In the genomic region with DNA sequence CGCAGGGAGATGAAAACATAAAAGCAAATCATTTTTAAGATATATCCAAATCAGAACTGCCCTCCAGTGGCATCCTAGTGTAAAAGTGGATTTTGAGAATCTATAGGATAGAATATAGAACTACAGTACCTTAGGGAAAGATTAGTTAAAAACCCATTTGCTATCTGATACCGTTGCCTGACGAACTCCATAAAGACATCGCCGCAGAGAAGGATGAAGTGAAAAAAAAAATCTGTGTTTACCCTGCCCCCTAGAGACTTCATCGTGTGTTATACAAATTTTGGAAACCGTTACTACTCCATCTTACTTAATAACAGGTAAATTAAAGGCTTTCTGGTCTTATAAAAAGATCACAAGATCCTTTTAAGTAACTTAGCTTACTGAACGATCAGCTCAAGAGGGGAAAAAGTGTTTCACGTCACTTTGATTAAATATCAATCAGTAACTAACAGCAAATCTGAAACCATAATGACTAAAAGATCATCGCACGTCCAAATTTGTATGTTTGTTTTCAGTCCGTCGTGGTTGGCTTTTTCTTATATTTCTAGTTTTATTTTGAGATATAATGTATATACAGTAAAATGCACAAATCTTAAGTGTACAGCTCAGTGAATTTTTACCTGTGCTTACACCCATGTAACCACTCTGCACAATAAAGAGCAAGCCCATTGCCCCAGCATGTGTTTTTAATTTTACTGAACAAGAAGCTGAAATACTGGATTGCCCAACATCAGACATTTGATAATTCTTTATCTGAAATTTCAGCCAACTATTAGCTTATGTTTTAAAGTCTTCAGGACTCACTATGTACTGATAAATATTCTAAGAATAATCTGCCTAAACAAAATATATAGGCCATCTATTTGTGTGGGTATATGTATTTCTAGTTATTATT, we compare ENCODE assay signal across 8 cellular contexts. TPM values are rescaled to one million over a fixed set of nuclear protein-coding genes. Genes with fewer than 3 reads are reported as not detected.
DNase-seq lines count a peak whose midpoint lies in the region; ATAC-seq, FAIRE-seq and TF ChIP-seq lines count a peak whose summit lies in the region.

No MANE protein-coding gene starts in this region.

- no peak overlapping the region for H3K4me3 Mint-ChIP-seq in activated CD8-positive, alpha-beta T cell treated with anti-CD3 and anti-CD28 coated beads for 36 hours

- H3K9me3 ChIP-seq in kidney (ENCODE audit: control insufficient read depth in 1 of 2, low read length in 2 of 2), result no peaks in the 10 kb centered on the region
- no peaks in the 10 kb centered on the region for H3K9me3 ChIP-seq in tibial nerve

- ATAC-seq in activated CD8-positive, alpha-beta T cell treated with anti-CD3 and anti-CD28 coated beads for 36 hours, result peak; percentile 29
- no peak for ATAC-seq in GM18519 (IDR thresholded peaks at IDR 0.05; ENCODE audit: low FRiP score, unreplicated experiment)

- POLR2A ChIA-PET in activated CD8-positive, alpha-beta T cell treated with anti-CD3 and anti-CD28 coated beads for 36 hours (lab: Charles Lee), result interaction anchor here (0.9 to 6.1 kb wide), 16 partner anchors 9 to 290 kb away, joined by 3 to 54 read pairs (median 10); a partner anchor contains a TSS

- FAIRE-seq in kidney (lab: Jason Lieb, UNC), result no peak

- H3K36me3 Mint-ChIP-seq in activated CD8-positive, alpha-beta T cell treated with anti-CD3 and anti-CD28 coated beads for 36 hours (ENCODE audit: low read depth), result peaks cover 36% of the 10 kb centered on the region

- H3K4me1 Mint-ChIP-seq in activated CD8-positive, alpha-beta T cell treated with anti-CD3 and anti-CD28 coated beads for 36 hours (ENCODE audit: low read depth), result peaks cover 46% of the 10 kb centered on the region

- no peaks in the 10 kb centered on the region for H3K9me3 Mint-ChIP-seq in activated CD8-positive, alpha-beta T cell treated with anti-CD3 and anti-CD28 coated beads for 36 hours

- peak; percentile 77 for DNase-seq in DMS114 treated with DMSO at 0.1 percent for 48 hours (lab: John Stamatoyannopoulos, UW; ENCODE audit: unreplicated experiment)
- peak; percentile 60 for DNase-seq in M059J (ENCODE audit: low read depth)
- no peak for DNase-seq in activated CD8-positive, alpha-beta T cell treated with anti-CD3 and anti-CD28 coated beads for 36 hours
- DNase-seq in kidney, result no peak
- no peak for DNase-seq in tibial nerve (ENCODE audit: low spot score in 2 of 2)
- DNase-seq in NK-92 treated with Interleukin-12 subunit alpha and Interleukin-12 subunit beta, amount 100 ng/mL, for 24 hours (lab: John Stamatoyannopoulos, UW), result no peak
- no peak for DNase-seq in COLO668 (lab: John Stamatoyannopoulos, UW; ENCODE audit: unreplicated experiment)

- no peak for TF ChIP-seq POLR2A in tibial nerve (IDR thresholded peaks at IDR 0.05)

- H3K4me1 ChIP-seq in kidney (ENCODE audit: control insufficient read depth in 1 of 2, insufficient read depth in 1 of 2, low read depth in 1 of 2, low read length in 2 of 2), result peaks cover 6 to 9% of the 10 kb centered on the region in 2 donors
- peaks cover 0 to 38% (median 12%) of the 10 kb centered on the region in 4 donors for H3K4me1 ChIP-seq in tibial nerve

- no peaks in the 10 kb centered on the region for H3K27me3 Mint-ChIP-seq in activated CD8-positive, alpha-beta T cell treated with anti-CD3 and anti-CD28 coated beads for 36 hours

- H3K27me3 ChIP-seq in tibial nerve, result no peaks in the 10 kb centered on the region

- H3K4me3 ChIP-seq in kidney (ENCODE audit: low read length in 2 of 2) (peak overlapping the region; percentile 86 to 89), tibial nerve (peak overlapping the region; percentile 32 to 84 (median 63))

- WGBS in tibial nerve, 2 donors, result 13 to 15% methylated on average over 13 of the region's 13 CpGs

- intact Hi-C loops in activated CD8-positive, alpha-beta T cell treated with anti-CD3 and anti-CD28 coated beads for 36 hours (cut with micrococcal nuclease), result loop anchor here (2.0 to 10.0 kb wide), 3 partner anchors 77 to 379 kb away; a partner anchor contains a TSS
- intact Hi-C loops in kidney (cut with DNase I), result no loop called here

- H3K36me3 ChIP-seq in kidney (ENCODE audit: control insufficient read depth in 1 of 2, insufficient read depth in 2 of 2, low read length in 2 of 2), result peaks cover 5 to 14% of the 10 kb centered on the region in 2 donors
- peaks cover 0 to 23% (median 0%) of the 10 kb centered on the region in 3 donors for H3K36me3 ChIP-seq in tibial nerve

- H3K9ac ChIP-seq in kidney (ENCODE audit: low read length in 2 of 2), result peak overlapping the region; percentile 59

- peak in 1 of 2 donors; percentile 1 for TF ChIP-seq EP300 in tibial nerve (IDR thresholded peaks at IDR 0.05)

- peak; percentile 29 for TF ChIP-seq CTCF in activated CD8-positive, alpha-beta T cell treated with anti-CD3 and anti-CD28 coated beads for 36 hours (IDR thresholded peaks at IDR 0.05)
- TF ChIP-seq CTCF in kidney (IDR thresholded peaks at IDR 0.05; ENCODE audit: borderline replicate concordance, extremely low read depth, insufficient read depth) (no peak), tibial nerve (IDR thresholded peaks at IDR 0.05) (peak in 1 of 5 experiments; percentile 16)

- CTCF ChIA-PET in activated CD8-positive, alpha-beta T cell treated with anti-CD3 and anti-CD28 coated beads for 36 hours (lab: Charles Lee), result interaction anchor here (0.6 to 8.9 kb wide), 40 partner anchors 7 to 787 kb away, joined by 3 to 201 read pairs (median 5); a partner anchor contains a TSS

- no peak overlapping the region for H3K27ac Mint-ChIP-seq in activated CD8-positive, alpha-beta T cell treated with anti-CD3 and anti-CD28 coated beads for 36 hours

- H3K27ac ChIP-seq in kidney (ENCODE audit: low read depth in 2 of 2, low read length in 2 of 2), result no peak overlapping the region
- peak overlapping the region; percentile 32 to 74 (median 69) for H3K27ac ChIP-seq in tibial nerve

RNA-seq across cellular contexts. Expression of a gene that starts 0.9 kb away (rescaled TPM):
- 135 and 211 TPM in 2 replicates for total RNA-seq in M059J (2014; rRNA removed; shearing (Covaris generic))
- 100 to 1,000 TPM; 291 to 293 TPM for total RNA-seq in activated CD8-positive, alpha-beta T cell treated with anti-CD3 and anti-CD28 coated beads for 36 hours
- total RNA-seq in kidney, result 40.9 TPM
- polyA plus RNA-seq in kidney (ENCODE audit: insufficient read depth, low read depth, low replicate concordance), result 19.7 TPM
- total RNA-seq in tibial nerve, result 10 to 100 TPM; 33.2 to 67.1 (median 35.1) TPM

RNA-seq across cellular contexts. Expression of a gene that starts 41.1 kb away (rescaled TPM):
- not detected in 2 replicates for total RNA-seq in M059J (2014; rRNA removed; shearing (Covaris generic))
- under 1 TPM; 0.76 to 0.86 TPM for total RNA-seq in activated CD8-positive, alpha-beta T cell treated with anti-CD3 and anti-CD28 coated beads for 36 hours
- not detected for total RNA-seq in kidney
- polyA plus RNA-seq in kidney (ENCODE audit: insufficient read depth, low read depth, low replicate concordance), result not detected
- total RNA-seq in tibial nerve, result not detected

Comparison
In these comparisons a context has a peak if more than half of its experiments do, and no peak if none do; other contexts are left out.
1. DNase-seq: peak in DMS114 treated with DMSO at 0.1 percent for 48 hours (single experiment) and M059J (single experiment); none in activated CD8-positive, alpha-beta T cell treated with anti-CD3 and anti-CD28 coated beads for 36 hours (single experiment), kidney (single experiment), tibial nerve (0 of 2), NK-92 treated with Interleukin-12 subunit alpha and Interleukin-12 subunit beta, amount 100 ng/mL, for 24 hours (single experiment) and COLO668 (single experiment).
2. H3K27ac ChIP-seq: peak in tibial nerve (4 of 4); none in kidney (0 of 2).